8 cellular contexts compared by ENCODE assay signal in genomic region chr14:101808020-101808641, GRCh38. TPM values are rescaled to one million over a fixed set of nuclear protein-coding genes. Genes with fewer than 3 reads are reported as not detected.
DNase-seq lines count a peak whose midpoint lies in the region; ATAC-seq and TF ChIP-seq lines count a peak whose summit lies in the region.

No MANE protein-coding gene starts in this region.

- peak overlapping the region; percentile 74 for H3K4me3 Mint-ChIP-seq in neural progenitor cell

- DNase-seq in ELR (ENCODE audit: low read depth), result peak; percentile 51
- DNase-seq in NCI-H510A (lab: John Stamatoyannopoulos, UW), result peak; percentile 26
- DNase-seq in brain microvascular endothelial cell, result no peak
- peak; percentile 83 for DNase-seq in neural progenitor cell (ENCODE audit: low spot score)
- DNase-seq in cerebellar nuclear complex (lab: John Stamatoyannopoulos, UW), result no peak
- no peak for DNase-seq in effector memory CD4-positive, alpha-beta T cell

- TF ChIP-seq CTCF in brain microvascular endothelial cell (IDR thresholded peaks at IDR 0.05; ENCODE audit: low read depth, low read length, missing control alignments), result peak; percentile 18
- peak; percentile 58 for TF ChIP-seq CTCF in neural progenitor cell (IDR thresholded peaks at IDR 0.05)

- H3K4me3 ChIP-seq in brain microvascular endothelial cell (ENCODE audit: low read depth, low read length) (no peak overlapping the region), neural progenitor cell (peak overlapping the region; percentile 75)
- no peak overlapping the region for H3K4me3 ChIP-seq in effector memory CD4-positive, alpha-beta T cell (ENCODE audit: insufficient read depth, low read depth, low read length, poor library complexity, severe bottlenecking)

- H3K36me3 Mint-ChIP-seq in neural progenitor cell, result peaks cover 5% of the 10 kb centered on the region

- peak overlapping the region; percentile 98 for H3K4me2 ChIP-seq in neural progenitor cell

- in situ Hi-C loops in brain microvascular endothelial cell (cut with HindIII; ENCODE audit: low pct_ligation_motif_present, low sequenced_read_pairs), result no loop called here

- H3K9me3 Mint-ChIP-seq in neural progenitor cell, result no peaks in the 10 kb centered on the region

- peak overlapping the region; percentile 55 for H3K27ac Mint-ChIP-seq in neural progenitor cell

- H3K27ac ChIP-seq in brain microvascular endothelial cell (no peak overlapping the region), neural progenitor cell (peak overlapping the region; percentile 31)
- no peak overlapping the region for H3K27ac ChIP-seq in effector memory CD4-positive, alpha-beta T cell (ENCODE audit: insufficient read depth, low read length, poor library complexity, severe bottlenecking)

- ATAC-seq in HG02840 (IDR thresholded peaks at IDR 0.05; ENCODE audit: low FRiP score, unreplicated experiment) (no peak), GM21619 (IDR thresholded peaks at IDR 0.05; ENCODE audit: unreplicated experiment) (no peak)

- H4K20me1 ChIP-seq in neural progenitor cell (ENCODE audit: low read depth), result peaks cover 16% of the 10 kb centered on the region

- H3F3A ChIP-seq in neural progenitor cell (ENCODE audit: low read depth), result peaks cover 31% of the 10 kb centered on the region

- peaks cover 38% of the 10 kb centered on the region for H3K4me1 Mint-ChIP-seq in neural progenitor cell

- no peak overlapping the region for H3K9ac ChIP-seq in neural progenitor cell

- no peak overlapping the region for H2AFZ ChIP-seq in neural progenitor cell (replicated peaks)

- H3K36me3 ChIP-seq in brain microvascular endothelial cell (replicated peaks) (no peaks in the 10 kb centered on the region), neural progenitor cell (no peaks in the 10 kb centered on the region)
- no peaks in the 10 kb centered on the region for H3K36me3 ChIP-seq in effector memory CD4-positive, alpha-beta T cell (ENCODE audit: control insufficient read depth, insufficient read depth, low read length)

- no peaks in the 10 kb centered on the region for H3K9me3 ChIP-seq in neural progenitor cell (ENCODE audit: low read depth)
- no peaks in the 10 kb centered on the region for H3K9me3 ChIP-seq in effector memory CD4-positive, alpha-beta T cell (ENCODE audit: control insufficient read depth, low read length)

- peaks cover 33% of the 10 kb centered on the region for H3K79me2 ChIP-seq in neural progenitor cell (ENCODE audit: low read depth)

- H3K27me3 Mint-ChIP-seq in neural progenitor cell (ENCODE audit: insufficient read depth, low read depth), result peaks cover 6% of the 10 kb centered on the region

- H3K27me3 ChIP-seq in brain microvascular endothelial cell (replicated peaks) (no peaks in the 10 kb centered on the region), neural progenitor cell (no peaks in the 10 kb centered on the region)
- H3K27me3 ChIP-seq in effector memory CD4-positive, alpha-beta T cell (replicated peaks; ENCODE audit: control insufficient read depth, insufficient read depth, low read length, poor library complexity, severe bottlenecking), result no peaks in the 10 kb centered on the region

- H3K4me1 ChIP-seq in neural progenitor cell, result peaks cover 32% of the 10 kb centered on the region
- H3K4me1 ChIP-seq in effector memory CD4-positive, alpha-beta T cell (ENCODE audit: control insufficient read depth, insufficient read depth, low read length, poor library complexity, severe bottlenecking), result peaks cover 12% of the 10 kb centered on the region

RNA-seq across cellular contexts. Expression of gene PPP2R5C, which starts 46.6 kb away (rescaled TPM):
- 113 and 183 TPM in 2 replicates for total RNA-seq in neural progenitor cell (ENCODE audit: low replicate concordance)

Comparison
In these comparisons a context has a peak if more than half of its experiments do, and no peak if none do; other contexts are left out.
1. DNase-seq: peak in ELR (single experiment), NCI-H510A (single experiment) and neural progenitor cell (single experiment); none in brain microvascular endothelial cell (single experiment), cerebellar nuclear complex (0 of 2) and effector memory CD4-positive, alpha-beta T cell (0 of 3).